ENCODE assay signal across 8 cellular contexts in the genomic region with DNA sequence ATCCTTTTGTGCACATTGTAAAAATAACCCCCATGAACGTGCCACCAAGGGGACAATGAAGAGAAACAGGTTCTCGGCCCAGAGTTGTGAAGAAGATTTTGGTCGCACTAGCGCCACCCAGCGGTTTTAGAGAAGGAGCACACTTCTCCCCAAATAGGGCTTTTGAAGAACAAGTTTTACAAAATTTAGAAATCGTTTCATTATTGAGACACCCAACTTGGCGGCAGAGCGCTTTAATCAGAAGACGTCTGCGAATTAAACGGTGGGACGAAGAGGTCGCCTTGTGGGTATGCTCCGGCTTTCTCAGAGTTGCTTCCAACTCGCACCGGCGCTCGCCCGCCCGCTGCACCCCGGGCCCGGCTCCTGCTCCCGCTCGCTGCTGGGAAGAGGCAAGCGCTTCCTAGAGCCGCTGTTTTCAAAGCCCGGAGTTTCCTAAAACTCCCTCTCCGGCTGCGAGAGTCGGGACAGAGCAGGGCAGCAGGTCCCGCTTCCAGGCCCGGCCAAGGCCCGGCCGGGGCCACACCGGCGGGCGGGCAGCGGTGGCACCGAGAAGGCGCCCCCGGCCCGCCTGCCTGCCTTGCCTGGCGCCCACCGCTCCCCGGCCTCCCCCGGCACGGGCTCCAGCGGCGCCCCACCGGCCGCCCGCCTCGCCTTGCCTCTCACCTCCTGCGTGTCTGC. TPM values are rescaled to one million over a fixed set of nuclear protein-coding genes. Genes with fewer than 3 reads are reported as not detected.
DNase-seq lines count a peak whose midpoint lies in the region; ATAC-seq and TF ChIP-seq lines count a peak whose summit lies in the region.

No MANE protein-coding gene starts in this region.

- H3K27ac ChIP-seq in A673 (ENCODE audit: low read depth, low read length, poor library complexity, severe bottlenecking) (peak overlapping the region; percentile 65), mucosa of rectum (ENCODE audit: low read depth in 2 of 2, low read length in 2 of 2) (peak overlapping the region; percentile 94 to 96)

- peak; percentile 91 for DNase-seq in A673 (ENCODE audit: low spot score)
- peak; percentile 69 for DNase-seq in GM10266 (ENCODE audit: extremely low spot score)
- peak; percentile 87 for DNase-seq in NCI-H1694 (lab: John Stamatoyannopoulos, UW)
- DNase-seq in SKM-1 treated with dmso at 0.1 percent for 144 hours (lab: John Stamatoyannopoulos, UW; ENCODE audit: unreplicated experiment) = peak; percentile 41
- peak; percentile 86 for DNase-seq in ureter (ENCODE audit: low spot score)

- H3K27me3 ChIP-seq in A673 (replicated peaks; ENCODE audit: insufficient read depth, low read depth, low read length, poor library complexity) (peaks cover 72% of the 10 kb centered on the region), endocrine pancreas (ENCODE audit: control insufficient read depth, insufficient read depth, low read length) (peaks cover 20% of the 10 kb centered on the region), mucosa of rectum (ENCODE audit: control insufficient read depth in 2 of 2, insufficient read depth in 2 of 2, low read length in 2 of 2) (peaks cover 20 to 23% of the 10 kb centered on the region in 2 donors)

- no peaks in the 10 kb centered on the region for H3K36me3 ChIP-seq in A673 (ENCODE audit: insufficient read depth, low read length, poor library complexity, severe bottlenecking)
- no peaks in the 10 kb centered on the region for H3K36me3 ChIP-seq in endocrine pancreas (ENCODE audit: control insufficient read depth, insufficient read depth, low read length)
- H3K36me3 ChIP-seq in mucosa of rectum (ENCODE audit: control insufficient read depth in 2 of 2, insufficient read depth in 2 of 2, low read length in 2 of 2) = no peaks in the 10 kb centered on the region

- CTCF ChIA-PET in A673 (lab: Charles Lee) = no interaction called here

- TF ChIP-seq CTCF in A673 (conservative IDR thresholded peaks at IDR 0.05; ENCODE audit: low read depth, low read length) (peak; percentile 91), GM10266 (IDR thresholded peaks at IDR 0.05; ENCODE audit: control insufficient read depth, insufficient read depth, low read depth, missing control alignments) (peak; percentile 34)

- H3K4me3 ChIP-seq in A673 (ENCODE audit: low read depth, low read length, poor library complexity, severe bottlenecking) (peak overlapping the region; percentile 68), endocrine pancreas (ENCODE audit: control insufficient read depth, insufficient read depth, low read length) (peak overlapping the region; percentile 70), mucosa of rectum (ENCODE audit: low read length in 2 of 2) (peak overlapping the region; percentile 81 to 83)

- POLR2A ChIA-PET in A673 (lab: Charles Lee; ENCODE audit: low non-redundant PET) = no interaction called here

- ATAC-seq in GM19324 (IDR thresholded peaks at IDR 0.05; ENCODE audit: low FRiP score, unreplicated experiment) = no peak

- intact Hi-C loops in A673 (cut with micrococcal nuclease; ENCODE audit: unreplicated experiment) = loop anchor here (1.0 to 5.0 kb wide), 2 partner anchors 278 to 348 kb away; no protein-coding TSS in a partner anchor

- peaks cover 12% of the 10 kb centered on the region for H3K4me1 ChIP-seq in A673 (ENCODE audit: insufficient read depth, low read length, poor library complexity, severe bottlenecking)
- H3K4me1 ChIP-seq in endocrine pancreas (ENCODE audit: control insufficient read depth, insufficient read depth, low read length) = no peaks in the 10 kb centered on the region
- peaks cover 13 to 23% of the 10 kb centered on the region in 2 donors for H3K4me1 ChIP-seq in mucosa of rectum (ENCODE audit: control insufficient read depth in 2 of 2, insufficient read depth in 2 of 2, low read length in 2 of 2)

- H3K9me3 ChIP-seq in A673 (ENCODE audit: low read depth, low read length, poor library complexity, severe bottlenecking) (no peaks in the 10 kb centered on the region), endocrine pancreas (ENCODE audit: control insufficient read depth, low read length) (no peaks in the 10 kb centered on the region), mucosa of rectum (ENCODE audit: control insufficient read depth in 2 of 2, low read length in 2 of 2) (no peaks in the 10 kb centered on the region)

- no TSS peak for BruUV-seq in A673 (replicated peaks; lab: Mats Ljungman, UMichigan)

- no peak overlapping the region for H3K9ac ChIP-seq in endocrine pancreas (ENCODE audit: control insufficient read depth, insufficient read depth, low read length)
- H3K9ac ChIP-seq in mucosa of rectum (ENCODE audit: low read depth in 1 of 2, low read length in 2 of 2) = peak overlapping the region; percentile 80 to 91

RNA-seq across cellular contexts. Expression of a gene that starts 0.7 kb away (rescaled TPM):
- total RNA-seq in A673 (2021) (4.3 and 7.5 TPM in 2 replicates), ureter (126 TPM)

RNA-seq across cellular contexts. Expression of a gene that starts 1.1 kb away (rescaled TPM):
- total RNA-seq in A673 (2021) (0.11 and 0.35 TPM in 2 replicates), ureter (21.3 TPM)

Comparison
In these comparisons a context has a peak if more than half of its experiments do, and no peak if none do; other contexts are left out.
1. DNase-seq: peak in every context shown above with its lines; median percentile 91 in A673; 87 in NCI-H1694; 86 in ureter; 69 in GM10266; 41 in SKM-1 treated with dmso at 0.1 percent for 144 hours.
2. RNA of a gene that starts 0.7 kb away (total RNA-seq): 126 TPM in ureter (single experiment); 4.3 to 7.5 TPM in A673; every median in the first group is over 10 times any median in the second.
3. RNA of a gene that starts 1.1 kb away (total RNA-seq): 21.3 TPM in ureter (single experiment); 0.11 to 0.35 TPM in A673; every median in the first group is over 10 times any median in the second.
4. Peak in every context shown above with its lines, with median percentiles within 50 percentile points of each other: H3K4me3 ChIP-seq.